1 cellular context compared by ENCODE assay signal in the genomic region with DNA sequence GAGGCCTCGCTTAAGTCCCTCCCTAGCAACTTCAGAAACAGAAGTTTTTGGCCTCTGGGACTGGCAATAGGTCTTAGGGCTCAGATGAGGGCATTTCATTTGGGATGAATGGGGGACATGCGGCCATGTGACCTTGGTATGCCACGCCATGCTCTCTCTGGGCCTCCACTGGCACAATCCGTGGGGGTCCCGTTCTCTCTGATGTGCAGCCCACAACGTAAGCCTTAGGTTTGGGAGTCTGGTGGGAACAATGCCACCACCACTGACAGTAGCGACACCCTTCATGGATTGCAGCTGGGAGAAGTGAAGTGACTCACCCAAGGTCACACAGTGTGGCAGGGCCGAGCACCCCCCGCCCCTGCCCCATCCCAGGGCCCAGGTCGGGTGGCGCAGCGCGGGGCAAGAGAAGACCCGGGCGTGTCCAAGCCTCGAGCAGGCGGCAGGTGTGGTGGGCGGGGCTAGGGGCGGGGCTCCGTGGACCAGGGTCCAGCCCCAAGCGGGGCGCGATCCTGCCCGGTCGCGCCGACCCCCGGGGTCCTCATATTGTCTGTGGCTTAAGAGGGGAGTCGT.
TF ChIP-seq lines count a peak whose summit lies in the region.

No MANE protein-coding gene starts in this region.

TF ChIP-seq in HepG2, 621 proteins besides CTCF, POLR2A, EP300 and RAD21 (continued from another document and continues in another):
- TF ChIP-seq ZNF17 (CRISPR knock-in tag; IDR thresholded peaks at IDR 0.05) (no peak), ZNF772 (CRISPR knock-in tag; IDR thresholded peaks at IDR 0.05) (no peak), ZC3H4 (CRISPR knock-in tag; IDR thresholded peaks at IDR 0.05; ENCODE audit: borderline replicate concordance) (peak; percentile 53; the same call in 1 of the 2 replicates), DR1 (CRISPR knock-in tag; IDR thresholded peaks at IDR 0.05) (no peak), ZNF441 (CRISPR knock-in tag; IDR thresholded peaks at IDR 0.05; ENCODE audit: borderline replicate concordance) (no peak), MEIS1 (CRISPR knock-in tag; IDR thresholded peaks at IDR 0.05; ENCODE audit: borderline replicate concordance) (0 out of 2 replicates have a peak, but pooled peaks have one; percentile 49), ZSCAN21 (CRISPR knock-in tag; IDR thresholded peaks at IDR 0.05; ENCODE audit: borderline replicate concordance) (peak; percentile 51; the same call in 1 of the 2 replicates), ZNF530 (CRISPR knock-in tag; IDR thresholded peaks at IDR 0.05; ENCODE audit: low read depth) (no peak), ZNF235 (CRISPR knock-in tag; IDR thresholded peaks at IDR 0.05; ENCODE audit: borderline replicate concordance) (peak; percentile 2; the same call in 1 of the 2 replicates), ETV6 (CRISPR knock-in tag; conservative IDR thresholded peaks at IDR 0.05) (0 out of 2 replicates have a peak, but pooled peaks have one; percentile 22), NFE2 (CRISPR knock-in tag; IDR thresholded peaks at IDR 0.05) (no peak), ZNF232 (CRISPR knock-in tag; IDR thresholded peaks at IDR 0.05; ENCODE audit: borderline replicate concordance) (no peak), SIN3A (IDR thresholded peaks at IDR 0.05; ENCODE audit: borderline replicate concordance, low read depth, low read length) (peak; percentile 32; the same call in 1 of the 2 replicates), ZSCAN12 (CRISPR knock-in tag; IDR thresholded peaks at IDR 0.05) (no peak; the same call in 1 of the 2 replicates), ZNF547 (CRISPR knock-in tag; IDR thresholded peaks at IDR 0.05) (no peak), ZNF724P (CRISPR knock-in tag; IDR thresholded peaks at IDR 0.05; ENCODE audit: borderline replicate concordance) (no peak), ZZZ3 (CRISPR knock-in tag; IDR thresholded peaks at IDR 0.05; ENCODE audit: borderline replicate concordance) (0 out of 2 replicates have a peak, but pooled peaks have one; percentile 40), ZNF720 (CRISPR knock-in tag; IDR thresholded peaks at IDR 0.05) (peak; percentile 6; the same call in 1 of the 2 replicates), CBX2 (IDR thresholded peaks at IDR 0.05; ENCODE audit: low read depth, low read length) (no peak), CBX2 (CRISPR knock-in tag; IDR thresholded peaks at IDR 0.05; ENCODE audit: low read depth) (no peak), ZNF333 (CRISPR knock-in tag; IDR thresholded peaks at IDR 0.05; ENCODE audit: borderline replicate concordance) (no peak), MYNN (CRISPR knock-in tag; IDR thresholded peaks at IDR 0.05; ENCODE audit: low read depth) (peak; percentile 2; the same call in 1 of the 2 replicates), NFKB2 (CRISPR knock-in tag; IDR thresholded peaks at IDR 0.05; ENCODE audit: borderline replicate concordance) (peak; percentile 51; the same call in 1 of the 2 replicates), ZNF430 (CRISPR knock-in tag; IDR thresholded peaks at IDR 0.05) (no peak), ZNF577 (CRISPR knock-in tag; IDR thresholded peaks at IDR 0.05; ENCODE audit: borderline replicate concordance, low read depth) (no peak), RXRA (CRISPR knock-in tag; IDR thresholded peaks at IDR 0.05) (peak; percentile 50; the same call in 1 of the 2 replicates), ZNF138 (CRISPR knock-in tag; IDR thresholded peaks at IDR 0.05; ENCODE audit: low read depth) (0 out of 2 replicates have a peak, but pooled peaks have one; percentile 1), FOXJ3 (CRISPR knock-in tag; IDR thresholded peaks at IDR 0.05; ENCODE audit: borderline replicate concordance) (no peak; the same call in 1 of the 2 replicates), SMAD3 (CRISPR knock-in tag; IDR thresholded peaks at IDR 0.05) (no peak; the same call in 1 of the 2 replicates), PCBP1 (IDR thresholded peaks at IDR 0.05; ENCODE audit: borderline replicate concordance, low read depth, low read length) (peak; percentile 83; the same call in 1 of the 2 replicates), FOXP1 (IDR thresholded peaks at IDR 0.05) (no peak), FOXP1 (CRISPR knock-in tag; IDR thresholded peaks at IDR 0.05) (peak; percentile 30; the same call in 1 of the 2 replicates), MAFF (IDR thresholded peaks at IDR 0.05; ENCODE audit: low read depth, low read length) (no peak)
- TF ChIP-seq, protein P1, sequence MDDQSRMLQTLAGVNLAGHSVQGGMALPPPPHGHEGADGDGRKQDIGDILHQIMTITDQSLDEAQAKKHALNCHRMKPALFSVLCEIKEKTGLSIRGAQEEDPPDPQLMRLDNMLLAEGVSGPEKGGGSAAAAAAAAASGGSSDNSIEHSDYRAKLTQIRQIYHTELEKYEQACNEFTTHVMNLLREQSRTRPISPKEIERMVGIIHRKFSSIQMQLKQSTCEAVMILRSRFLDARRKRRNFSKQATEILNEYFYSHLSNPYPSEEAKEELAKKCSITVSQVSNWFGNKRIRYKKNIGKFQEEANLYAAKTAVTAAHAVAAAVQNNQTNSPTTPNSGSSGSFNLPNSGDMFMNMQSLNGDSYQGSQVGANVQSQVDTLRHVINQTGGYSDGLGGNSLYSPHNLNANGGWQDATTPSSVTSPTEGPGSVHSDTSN (CRISPR knock-in tag; IDR thresholded peaks at IDR 0.05; ENCODE audit: borderline replicate concordance), result no peak
- TF ChIP-seq, protein P2, sequence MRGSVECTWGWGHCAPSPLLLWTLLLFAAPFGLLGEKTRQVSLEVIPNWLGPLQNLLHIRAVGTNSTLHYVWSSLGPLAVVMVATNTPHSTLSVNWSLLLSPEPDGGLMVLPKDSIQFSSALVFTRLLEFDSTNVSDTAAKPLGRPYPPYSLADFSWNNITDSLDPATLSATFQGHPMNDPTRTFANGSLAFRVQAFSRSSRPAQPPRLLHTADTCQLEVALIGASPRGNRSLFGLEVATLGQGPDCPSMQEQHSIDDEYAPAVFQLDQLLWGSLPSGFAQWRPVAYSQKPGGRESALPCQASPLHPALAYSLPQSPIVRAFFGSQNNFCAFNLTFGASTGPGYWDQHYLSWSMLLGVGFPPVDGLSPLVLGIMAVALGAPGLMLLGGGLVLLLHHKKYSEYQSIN (CRISPR knock-in tag; IDR thresholded peaks at IDR 0.05; ENCODE audit: borderline replicate concordance), result no peak
- TF ChIP-seq, protein P3, sequence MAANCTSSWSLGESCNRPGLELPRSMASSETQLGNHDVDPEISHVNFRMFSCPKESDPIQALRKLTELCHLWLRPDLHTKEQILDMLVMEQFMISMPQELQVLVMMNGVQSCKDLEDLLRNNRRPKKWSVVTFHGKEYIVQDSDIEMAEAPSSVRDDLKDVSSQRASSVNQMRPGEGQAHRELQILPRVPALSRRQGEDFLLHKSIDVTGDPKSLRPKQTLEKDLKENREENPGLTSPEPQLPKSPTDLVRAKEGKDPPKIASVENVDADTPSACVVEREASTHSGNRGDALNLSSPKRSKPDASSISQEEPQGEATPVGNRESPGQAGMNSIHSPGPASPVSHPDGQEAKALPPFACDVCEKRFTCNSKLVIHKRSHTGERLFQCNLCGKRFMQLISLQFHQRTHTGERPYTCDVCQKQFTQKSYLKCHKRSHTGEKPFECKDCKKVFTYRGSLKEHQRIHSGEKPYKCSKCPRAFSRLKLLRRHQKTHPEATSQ (CRISPR knock-in tag; IDR thresholded peaks at IDR 0.05; ENCODE audit: borderline replicate concordance), result 0 out of 2 replicates have a peak, but pooled peaks have one; percentile 77
- TF ChIP-seq, protein P4, sequence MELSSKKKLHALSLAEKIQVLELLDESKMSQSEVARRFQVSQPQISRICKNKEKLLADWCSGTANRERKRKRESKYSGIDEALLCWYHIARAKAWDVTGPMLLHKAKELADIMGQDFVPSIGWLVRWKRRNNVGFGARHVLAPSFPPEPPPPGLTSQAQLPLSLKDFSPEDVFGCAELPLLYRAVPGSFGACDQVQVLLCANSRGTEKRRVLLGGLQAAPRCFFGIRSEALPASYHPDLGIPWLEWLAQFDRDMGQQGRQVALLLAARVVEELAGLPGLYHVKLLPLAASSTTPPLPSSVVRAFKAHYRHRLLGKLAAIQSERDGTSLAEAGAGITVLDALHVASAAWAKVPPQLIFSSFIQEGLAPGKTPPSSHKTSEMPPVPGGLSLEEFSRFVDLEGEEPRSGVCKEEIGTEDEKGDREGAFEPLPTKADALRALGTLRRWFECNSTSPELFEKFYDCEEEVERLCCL (CRISPR knock-in tag; IDR thresholded peaks at IDR 0.05; ENCODE audit: borderline replicate concordance), result no peak
- TF ChIP-seq, protein P5, sequence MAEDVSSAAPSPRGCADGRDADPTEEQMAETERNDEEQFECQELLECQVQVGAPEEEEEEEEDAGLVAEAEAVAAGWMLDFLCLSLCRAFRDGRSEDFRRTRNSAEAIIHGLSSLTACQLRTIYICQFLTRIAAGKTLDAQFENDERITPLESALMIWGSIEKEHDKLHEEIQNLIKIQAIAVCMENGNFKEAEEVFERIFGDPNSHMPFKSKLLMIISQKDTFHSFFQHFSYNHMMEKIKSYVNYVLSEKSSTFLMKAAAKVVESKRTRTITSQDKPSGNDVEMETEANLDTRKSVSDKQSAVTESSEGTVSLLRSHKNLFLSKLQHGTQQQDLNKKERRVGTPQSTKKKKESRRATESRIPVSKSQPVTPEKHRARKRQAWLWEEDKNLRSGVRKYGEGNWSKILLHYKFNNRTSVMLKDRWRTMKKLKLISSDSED (CRISPR knock-in tag; IDR thresholded peaks at IDR 0.05), result peak; percentile 82; the same call in 1 of the 2 replicates
- TF ChIP-seq, protein P6, sequence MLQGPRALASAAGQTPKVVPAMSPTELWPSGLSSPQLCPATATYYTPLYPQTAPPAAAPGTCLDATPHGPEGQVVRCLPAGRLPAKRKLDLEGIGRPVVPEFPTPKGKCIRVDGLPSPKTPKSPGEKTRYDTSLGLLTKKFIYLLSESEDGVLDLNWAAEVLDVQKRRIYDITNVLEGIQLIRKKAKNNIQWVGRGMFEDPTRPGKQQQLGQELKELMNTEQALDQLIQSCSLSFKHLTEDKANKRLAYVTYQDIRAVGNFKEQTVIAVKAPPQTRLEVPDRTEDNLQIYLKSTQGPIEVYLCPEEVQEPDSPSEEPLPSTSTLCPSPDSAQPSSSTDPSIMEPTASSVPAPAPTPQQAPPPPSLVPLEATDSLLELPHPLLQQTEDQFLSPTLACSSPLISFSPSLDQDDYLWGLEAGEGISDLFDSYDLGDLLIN (CRISPR knock-in tag; IDR thresholded peaks at IDR 0.05; ENCODE audit: borderline replicate concordance), result 0 out of 2 replicates have a peak, but pooled peaks have one; percentile 57
- TF ChIP-seq, protein P7, sequence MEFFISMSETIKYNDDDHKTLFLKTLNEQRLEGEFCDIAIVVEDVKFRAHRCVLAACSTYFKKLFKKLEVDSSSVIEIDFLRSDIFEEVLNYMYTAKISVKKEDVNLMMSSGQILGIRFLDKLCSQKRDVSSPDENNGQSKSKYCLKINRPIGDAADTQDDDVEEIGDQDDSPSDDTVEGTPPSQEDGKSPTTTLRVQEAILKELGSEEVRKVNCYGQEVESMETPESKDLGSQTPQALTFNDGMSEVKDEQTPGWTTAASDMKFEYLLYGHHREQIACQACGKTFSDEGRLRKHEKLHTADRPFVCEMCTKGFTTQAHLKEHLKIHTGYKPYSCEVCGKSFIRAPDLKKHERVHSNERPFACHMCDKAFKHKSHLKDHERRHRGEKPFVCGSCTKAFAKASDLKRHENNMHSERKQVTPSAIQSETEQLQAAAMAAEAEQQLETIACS (CRISPR knock-in tag; IDR thresholded peaks at IDR 0.05), result no peak
- TF ChIP-seq, protein P8, sequence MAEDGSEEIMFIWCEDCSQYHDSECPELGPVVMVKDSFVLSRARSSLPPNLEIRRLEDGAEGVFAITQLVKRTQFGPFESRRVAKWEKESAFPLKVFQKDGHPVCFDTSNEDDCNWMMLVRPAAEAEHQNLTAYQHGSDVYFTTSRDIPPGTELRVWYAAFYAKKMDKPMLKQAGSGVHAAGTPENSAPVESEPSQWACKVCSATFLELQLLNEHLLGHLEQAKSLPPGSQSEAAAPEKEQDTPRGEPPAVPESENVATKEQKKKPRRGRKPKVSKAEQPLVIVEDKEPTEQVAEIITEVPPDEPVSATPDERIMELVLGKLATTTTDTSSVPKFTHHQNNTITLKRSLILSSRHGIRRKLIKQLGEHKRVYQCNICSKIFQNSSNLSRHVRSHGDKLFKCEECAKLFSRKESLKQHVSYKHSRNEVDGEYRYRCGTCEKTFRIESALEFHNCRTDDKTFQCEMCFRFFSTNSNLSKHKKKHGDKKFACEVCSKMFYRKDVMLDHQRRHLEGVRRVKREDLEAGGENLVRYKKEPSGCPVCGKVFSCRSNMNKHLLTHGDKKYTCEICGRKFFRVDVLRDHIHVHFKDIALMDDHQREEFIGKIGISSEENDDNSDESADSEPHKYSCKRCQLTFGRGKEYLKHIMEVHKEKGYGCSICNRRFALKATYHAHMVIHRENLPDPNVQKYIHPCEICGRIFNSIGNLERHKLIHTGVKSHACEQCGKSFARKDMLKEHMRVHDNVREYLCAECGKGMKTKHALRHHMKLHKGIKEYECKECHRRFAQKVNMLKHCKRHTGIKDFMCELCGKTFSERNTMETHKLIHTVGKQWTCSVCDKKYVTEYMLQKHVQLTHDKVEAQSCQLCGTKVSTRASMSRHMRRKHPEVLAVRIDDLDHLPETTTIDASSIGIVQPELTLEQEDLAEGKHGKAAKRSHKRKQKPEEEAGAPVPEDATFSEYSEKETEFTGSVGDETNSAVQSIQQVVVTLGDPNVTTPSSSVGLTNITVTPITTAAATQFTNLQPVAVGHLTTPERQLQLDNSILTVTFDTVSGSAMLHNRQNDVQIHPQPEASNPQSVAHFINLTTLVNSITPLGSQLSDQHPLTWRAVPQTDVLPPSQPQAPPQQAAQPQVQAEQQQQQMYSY (CRISPR knock-in tag; IDR thresholded peaks at IDR 0.05), result peak; percentile 23; the same call in 1 of the 2 replicates
- TF ChIP-seq, protein P9, sequence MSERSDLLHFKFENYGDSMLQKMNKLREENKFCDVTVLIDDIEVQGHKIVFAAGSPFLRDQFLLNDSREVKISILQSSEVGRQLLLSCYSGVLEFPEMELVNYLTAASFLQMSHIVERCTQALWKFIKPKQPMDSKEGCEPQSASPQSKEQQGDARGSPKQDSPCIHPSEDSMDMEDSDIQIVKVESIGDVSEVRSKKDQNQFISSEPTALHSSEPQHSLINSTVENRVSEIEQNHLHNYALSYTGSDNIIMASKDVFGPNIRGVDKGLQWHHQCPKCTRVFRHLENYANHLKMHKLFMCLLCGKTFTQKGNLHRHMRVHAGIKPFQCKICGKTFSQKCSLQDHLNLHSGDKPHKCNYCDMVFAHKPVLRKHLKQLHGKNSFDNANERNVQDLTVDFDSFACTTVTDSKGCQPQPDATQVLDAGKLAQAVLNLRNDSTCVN (CRISPR knock-in tag; IDR thresholded peaks at IDR 0.05; ENCODE audit: borderline replicate concordance), result no peak
- TF ChIP-seq, protein P10, sequence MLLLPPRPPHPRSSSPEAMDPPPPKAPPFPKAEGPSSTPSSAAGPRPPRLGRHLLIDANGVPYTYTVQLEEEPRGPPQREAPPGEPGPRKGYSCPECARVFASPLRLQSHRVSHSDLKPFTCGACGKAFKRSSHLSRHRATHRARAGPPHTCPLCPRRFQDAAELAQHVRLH (CRISPR knock-in tag; IDR thresholded peaks at IDR 0.05; ENCODE audit: borderline replicate concordance, low read depth), result no peak
- TF ChIP-seq, protein P11, sequence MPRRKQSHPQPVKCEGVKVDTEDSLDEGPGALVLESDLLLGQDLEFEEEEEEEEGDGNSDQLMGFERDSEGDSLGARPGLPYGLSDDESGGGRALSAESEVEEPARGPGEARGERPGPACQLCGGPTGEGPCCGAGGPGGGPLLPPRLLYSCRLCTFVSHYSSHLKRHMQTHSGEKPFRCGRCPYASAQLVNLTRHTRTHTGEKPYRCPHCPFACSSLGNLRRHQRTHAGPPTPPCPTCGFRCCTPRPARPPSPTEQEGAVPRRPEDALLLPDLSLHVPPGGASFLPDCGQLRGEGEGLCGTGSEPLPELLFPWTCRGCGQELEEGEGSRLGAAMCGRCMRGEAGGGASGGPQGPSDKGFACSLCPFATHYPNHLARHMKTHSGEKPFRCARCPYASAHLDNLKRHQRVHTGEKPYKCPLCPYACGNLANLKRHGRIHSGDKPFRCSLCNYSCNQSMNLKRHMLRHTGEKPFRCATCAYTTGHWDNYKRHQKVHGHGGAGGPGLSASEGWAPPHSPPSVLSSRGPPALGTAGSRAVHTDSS (CRISPR knock-in tag; conservative IDR thresholded peaks at IDR 0.05), result no peak
